Comparison of ENCODE assay signal across 8 cellular contexts in the genomic region with DNA sequence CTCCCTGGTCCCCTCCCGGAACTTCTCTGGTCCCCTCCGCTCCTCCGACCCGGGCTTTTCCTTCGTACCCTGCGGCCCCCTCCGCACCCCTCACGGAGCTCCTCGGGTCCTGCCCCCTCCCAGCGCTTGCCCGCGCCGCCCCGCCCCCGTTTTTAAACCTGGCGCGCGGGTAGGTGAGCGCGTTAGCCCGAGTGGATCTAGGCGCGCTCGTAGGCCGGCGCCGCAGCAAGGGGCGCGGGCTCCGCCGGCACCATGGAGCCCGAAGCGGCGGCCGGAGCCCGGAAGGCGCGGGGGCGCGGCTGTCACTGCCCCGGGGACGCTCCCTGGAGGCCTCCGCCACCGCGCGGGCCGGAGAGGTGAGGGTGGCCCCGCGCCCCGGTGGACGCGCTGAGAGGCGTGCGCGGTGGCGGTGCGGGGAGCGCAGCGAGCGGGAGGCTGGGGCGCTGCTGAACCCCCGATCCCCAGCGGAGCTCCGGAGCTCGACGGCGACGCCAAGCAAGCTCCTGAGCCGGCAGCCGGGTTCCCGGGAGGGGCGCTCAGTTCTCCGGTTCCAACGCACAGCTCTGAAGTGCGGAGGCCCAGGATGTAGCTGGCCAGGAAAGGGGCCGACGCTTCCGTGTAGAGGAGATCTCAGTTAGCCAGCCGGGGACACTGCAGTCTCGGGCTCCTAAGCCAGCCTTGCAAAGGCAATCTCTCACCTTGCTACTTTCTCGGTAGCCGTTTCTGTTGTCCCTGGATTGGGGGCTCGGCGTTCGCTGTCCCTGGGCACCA. TPM values are rescaled to one million over a fixed set of nuclear protein-coding genes. Genes with fewer than 3 reads are reported as not detected.
DNase-seq lines count a peak whose midpoint lies in the region; ATAC-seq and TF ChIP-seq lines count a peak whose summit lies in the region.

A gene with protein sequence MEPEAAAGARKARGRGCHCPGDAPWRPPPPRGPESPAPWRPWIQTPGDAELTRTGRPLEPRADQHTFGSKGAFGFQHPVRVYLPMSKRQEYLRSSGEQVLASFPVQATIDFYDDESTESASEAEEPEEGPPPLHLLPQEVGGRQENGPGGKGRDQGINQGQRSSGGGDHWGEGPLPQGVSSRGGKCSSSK (plus strand): TSS at position 182 of the 771 bp plus-strand sequence. CDS start 71 bp downstream, at position 253.

- H3K27me3 Mint-ChIP-seq in T-helper 17 cell (peaks cover 14% of the 10 kb centered on the region), endothelial cell (ENCODE audit: unreplicated experiment) (peaks cover 9% of the 10 kb centered on the region)
- H3K27me3 Mint-ChIP-seq in natural killer cell treated with Interleukin-12 subunit alpha and Interleukin-12 subunit beta and Interleukin-15 and Interleukin-18, amount 100 ng/mL, for 72 hours: peaks cover 5 to 14% of the 10 kb centered on the region in 2 donors

- peak within 1 kb of the TSS; percentile 75 for H3K4me3 Mint-ChIP-seq in T-helper 17 cell
- H3K4me3 Mint-ChIP-seq in endothelial cell (ENCODE audit: unreplicated experiment): peak within 1 kb of the TSS; percentile 93
- peak within 1 kb of the TSS; percentile 39 for H3K4me3 Mint-ChIP-seq in natural killer cell treated with Interleukin-12 subunit alpha and Interleukin-12 subunit beta and Interleukin-15 and Interleukin-18, amount 100 ng/mL, for 72 hours

- DNase-seq in activated naive CD4-positive, alpha-beta T cell treated with Interleukin-2 at 50 U/mL for 16 hours: peak; percentile 16
- DNase-seq in activated naive CD4-positive, alpha-beta T cell (lab: John Stamatoyannopoulos, UW): no peak
- DNase-seq in T-helper 17 cell: no peak
- peak; percentile 52 for DNase-seq in endothelial cell (ENCODE audit: low spot score)
- DNase-seq in natural killer cell treated with Interleukin-12 subunit alpha and Interleukin-12 subunit beta and Interleukin-15 and Interleukin-18, amount 100 ng/mL, for 72 hours (ENCODE audit: low spot score): no peak
- DNase-seq in SIG-M5 treated with dmso at 0.1 percent for 504 hours (lab: John Stamatoyannopoulos, UW; ENCODE audit: unreplicated experiment): no peak

- no peaks in the 10 kb centered on the region for H3K36me3 Mint-ChIP-seq in T-helper 17 cell (ENCODE audit: low read depth)
- peaks cover 9% of the 10 kb centered on the region for H3K36me3 Mint-ChIP-seq in endothelial cell (ENCODE audit: low read depth, unreplicated experiment)
- no peaks in the 10 kb centered on the region for H3K36me3 Mint-ChIP-seq in natural killer cell treated with Interleukin-12 subunit alpha and Interleukin-12 subunit beta and Interleukin-15 and Interleukin-18, amount 100 ng/mL, for 72 hours

- H3K4me1 Mint-ChIP-seq in T-helper 17 cell (peaks cover 13% of the 10 kb centered on the region), endothelial cell (ENCODE audit: unreplicated experiment) (peaks cover 23% of the 10 kb centered on the region)
- peaks cover 0 to 5% of the 10 kb centered on the region in 2 donors for H3K4me1 Mint-ChIP-seq in natural killer cell treated with Interleukin-12 subunit alpha and Interleukin-12 subunit beta and Interleukin-15 and Interleukin-18, amount 100 ng/mL, for 72 hours (ENCODE audit: low read depth in 2 of 2)

- H3K9me3 ChIP-seq in T-helper 17 cell (ENCODE audit: control insufficient read depth, low read length, poor library complexity, severe bottlenecking): no peaks in the 10 kb centered on the region

- TF ChIP-seq CTCF in endothelial cell (IDR thresholded peaks at IDR 0.05; ENCODE audit: unreplicated experiment): no peak

- H3K9me3 Mint-ChIP-seq in endothelial cell (ENCODE audit: unreplicated experiment): no peaks in the 10 kb centered on the region
- H3K9me3 Mint-ChIP-seq in natural killer cell treated with Interleukin-12 subunit alpha and Interleukin-12 subunit beta and Interleukin-15 and Interleukin-18, amount 100 ng/mL, for 72 hours: no peaks in the 10 kb centered on the region

- H3K27ac Mint-ChIP-seq in T-helper 17 cell (no peak within 1 kb of the TSS), endothelial cell (ENCODE audit: unreplicated experiment) (peak within 1 kb of the TSS; percentile 89)
- H3K27ac Mint-ChIP-seq in natural killer cell treated with Interleukin-12 subunit alpha and Interleukin-12 subunit beta and Interleukin-15 and Interleukin-18, amount 100 ng/mL, for 72 hours: no peak within 1 kb of the TSS

- ATAC-seq in T-helper 17 cell: peak; percentile 43
- peak; percentile 60 to 71 for ATAC-seq in natural killer cell treated with Interleukin-12 subunit alpha and Interleukin-12 subunit beta and Interleukin-15 and Interleukin-18, amount 100 ng/mL, for 72 hours
- ATAC-seq in GM21825 (IDR thresholded peaks at IDR 0.05; ENCODE audit: unreplicated experiment): no peak
- no peak for ATAC-seq in GM19035 (IDR thresholded peaks at IDR 0.05; ENCODE audit: unreplicated experiment)

RNA-seq across cellular contexts. Expression of the gene that starts here (rescaled TPM):
- total RNA-seq in T-helper 17 cell: not detected
- 86.4 TPM for total RNA-seq in endothelial cell (ENCODE audit: unreplicated experiment)
- not detected for total RNA-seq in natural killer cell treated with Interleukin-12 subunit alpha and Interleukin-12 subunit beta and Interleukin-15 and Interleukin-18, amount 100 ng/mL, for 72 hours

Comparison
In these comparisons a context has a peak if more than half of its experiments do, and no peak if none do; other contexts are left out.
1. RNA of the gene that starts here (total RNA-seq): 86.4 TPM in endothelial cell (single experiment); not detected in T-helper 17 cell and not detected in natural killer cell treated with Interleukin-12 subunit alpha and Interleukin-12 subunit beta and Interleukin-15 and Interleukin-18, amount 100 ng/mL, for 72 hours; every median in the first group is over 10 times any median in the second.
2. DNase-seq: peak in activated naive CD4-positive, alpha-beta T cell treated with Interleukin-2 at 50 U/mL for 16 hours (single experiment) and endothelial cell (single experiment); none in activated naive CD4-positive, alpha-beta T cell (0 of 4), T-helper 17 cell (0 of 3), natural killer cell treated with Interleukin-12 subunit alpha and Interleukin-12 subunit beta and Interleukin-15 and Interleukin-18, amount 100 ng/mL, for 72 hours (single experiment) and SIG-M5 treated with dmso at 0.1 percent for 504 hours (single experiment).
3. Peak in ATAC-seq in T-helper 17 cell; RNA of the gene not detected or under 1 TPM.
4. Peak in ATAC-seq in natural killer cell treated with Interleukin-12 subunit alpha and Interleukin-12 subunit beta and Interleukin-15 and Interleukin-18, amount 100 ng/mL, for 72 hours; RNA of the gene not detected or under 1 TPM.
5. H3K4me3 Mint-ChIP-seq: peak in every context shown above with its lines; median percentile 93 in endothelial cell; 75 in T-helper 17 cell; 39 in natural killer cell treated with Interleukin-12 subunit alpha and Interleukin-12 subunit beta and Interleukin-15 and Interleukin-18, amount 100 ng/mL, for 72 hours.